Comparison of ENCODE assay signal across 12 cellular contexts in the genomic region with DNA sequence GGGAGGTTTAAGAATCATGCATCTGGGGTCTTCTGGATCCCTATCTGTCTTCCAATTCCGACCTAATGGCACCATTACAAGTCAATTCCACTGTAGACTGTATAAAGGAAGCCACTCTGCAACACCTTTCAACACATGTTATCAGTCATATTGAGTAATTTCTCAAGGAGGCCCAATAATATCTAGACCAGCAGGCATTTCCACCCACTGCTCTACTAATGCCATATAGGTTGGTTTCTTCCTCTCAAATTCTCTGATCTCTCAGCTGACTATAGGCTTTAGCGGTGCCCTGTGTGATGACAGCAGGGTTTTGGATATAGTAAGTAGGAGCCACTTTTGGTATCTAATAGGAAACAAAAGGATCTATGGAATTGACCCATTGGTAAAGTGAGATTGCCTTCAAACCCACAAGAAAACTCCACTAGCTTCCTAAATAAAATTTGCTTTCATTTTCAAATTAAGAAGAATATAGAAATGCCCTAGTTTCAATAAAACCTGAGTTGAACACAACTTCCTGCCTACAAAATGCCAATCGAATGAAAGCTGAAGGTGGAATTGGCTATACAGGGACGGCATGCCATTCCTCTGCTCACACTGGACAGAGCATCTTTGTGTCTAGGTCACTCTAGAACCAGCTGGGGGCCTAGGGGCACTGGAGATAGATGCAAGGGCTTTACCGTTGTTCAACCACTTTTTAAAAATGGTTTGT. TPM values are rescaled to one million over a fixed set of nuclear protein-coding genes. Genes with fewer than 3 reads are reported as not detected.
DNase-seq lines count a peak whose midpoint lies in the region; ATAC-seq and TF ChIP-seq lines count a peak whose summit lies in the region.
"Had no signal": no experiment of that assay in that cellular context is flagged by ENCODE, and none has a peak within 500 bp of the region (broad histone marks: within the 10 kb centered on the region; RNA-seq: fewer than 3 reads in every experiment).

No MANE protein-coding gene starts in this region.

- TF ChIP-seq CTCF in CD4-positive, alpha-beta T cell (IDR thresholded peaks at IDR 0.05), result no peak
- no peak for TF ChIP-seq CTCF in coronary artery (IDR thresholded peaks at IDR 0.05)
- no peak for TF ChIP-seq CTCF in osteoblast (IDR thresholded peaks at IDR 0.05; ENCODE audit: extremely low read depth, low read depth, low read length)

- ATAC-seq in CD4-positive, alpha-beta T cell (ENCODE audit: poor library complexity), result peak; percentile 42
- no peak for ATAC-seq in SK-N-SH treated with all-trans-retinoic acid at 6 μM for 48 hours
- ATAC-seq in GM18873 (IDR thresholded peaks at IDR 0.05; ENCODE audit: low FRiP score, unreplicated experiment), result no peak

- CTCF ChIA-PET in CD4-positive, alpha-beta T cell (lab: Charles Lee), result interaction anchor here (0.8 to 1.6 kb wide), 9 partner anchors 8 to 126 kb away, joined by 3 to 7 read pairs (median 3); a partner anchor contains a TSS

- no peaks in the 10 kb centered on the region for H3K79me2 ChIP-seq in osteoblast (ENCODE audit: insufficient read depth, low read length)

- peaks cover 3% of the 10 kb centered on the region for H3K9me3 Mint-ChIP-seq in CD4-positive, alpha-beta T cell

- no peaks in the 10 kb centered on the region for H4K20me1 ChIP-seq in osteoblast (ENCODE audit: insufficient read depth, low read length)

- DNase-seq in CD4-positive, alpha-beta T cell, result no peak
- DNase-seq in Jurkat, Clone E6-1 (ENCODE audit: low read depth, low spot score), result no peak
- DNase-seq in coronary artery (ENCODE audit: low spot score) (no peak), osteoblast (ENCODE audit: insufficient read length, low spot score, missing footprints) (no peak), NCI-H1417 (lab: John Stamatoyannopoulos, UW) (no peak), 8988T (no peak)
- DNase-seq: foreskin melanocyte; NCI-H1694 treated with DMSO at 0.1 percent for 48 hours; occipital lobe; stimulated activated CD8-positive, alpha-beta memory T cell treated with anti-CD3 and anti-CD28 coated beads, Interleukin-4, amount 100 ng/mL, for 48 hours had no signal

- peak overlapping the region; percentile 73 for H2AFZ ChIP-seq in osteoblast (ENCODE audit: low read length)

- peak overlapping the region; percentile 70 for H3K27ac ChIP-seq in CD4-positive, alpha-beta T cell (ENCODE audit: low read depth, low read length)
- H3K27ac ChIP-seq in coronary artery, result peak overlapping the region; percentile 49 to 80
- H3K27ac ChIP-seq in osteoblast (ENCODE audit: low read depth, low read length), result no peak overlapping the region

- H3K4me1 Mint-ChIP-seq in CD4-positive, alpha-beta T cell (ENCODE audit: low read depth), result peaks cover 73% of the 10 kb centered on the region

- intact Hi-C loops in CD4-positive, alpha-beta T cell (cut with DNase I, micrococcal nuclease), result loop anchor here (1.0 to 5.0 kb wide), 2 partner anchors 33 to 68 kb away; no protein-coding TSS in a partner anchor

- peak overlapping the region; percentile 16 for H3K4me2 ChIP-seq in osteoblast (ENCODE audit: insufficient read depth, low read length)

- POLR2A ChIA-PET in CD4-positive, alpha-beta T cell (lab: Charles Lee), result interaction anchor here (0.7 to 5.3 kb wide), 36 partner anchors 8 to 1223 kb away, joined by 3 to 157 read pairs (median 5); a partner anchor contains a TSS

- no peaks in the 10 kb centered on the region for H3K9me3 ChIP-seq in CD4-positive, alpha-beta T cell (ENCODE audit: control insufficient read depth, low read length)
- no peaks in the 10 kb centered on the region for H3K9me3 ChIP-seq in osteoblast (ENCODE audit: low read depth, low read length)

- H3K36me3 ChIP-seq in osteoblast (ENCODE audit: insufficient read depth, low read length), result no peaks in the 10 kb centered on the region

- no peaks in the 10 kb centered on the region for H3K27me3 Mint-ChIP-seq in CD4-positive, alpha-beta T cell

- H3K4me1 ChIP-seq in osteoblast (ENCODE audit: insufficient read depth, low read length), result peaks cover 14% of the 10 kb centered on the region

- peak overlapping the region; percentile 42 for H3K4me3 ChIP-seq in Jurkat, Clone E6-1 (ENCODE audit: low read length)
- no peak overlapping the region for H3K4me3 ChIP-seq in coronary artery
- no peak overlapping the region for H3K4me3 ChIP-seq in osteoblast (ENCODE audit: insufficient read depth, low read length)

- peak overlapping the region; percentile 97 for H3K27ac Mint-ChIP-seq in CD4-positive, alpha-beta T cell

- no peaks in the 10 kb centered on the region for H3K27me3 ChIP-seq in CD4-positive, alpha-beta T cell (ENCODE audit: control insufficient read depth, insufficient read depth, low read length)
- H3K27me3 ChIP-seq in osteoblast (ENCODE audit: insufficient read depth, low read length), result no peaks in the 10 kb centered on the region

- H3K4me3 Mint-ChIP-seq in CD4-positive, alpha-beta T cell, result peak overlapping the region; percentile 80

- H3K36me3 Mint-ChIP-seq in CD4-positive, alpha-beta T cell (ENCODE audit: low read depth), result peaks cover 3% of the 10 kb centered on the region

TF ChIP-seq in SK-N-SH treated with all-trans-retinoic acid at 6 μM for 48 hours, 23 proteins besides CTCF, POLR2A, EP300 and RAD21 (continues in another document):
- TF ChIP-seq, protein P1, sequence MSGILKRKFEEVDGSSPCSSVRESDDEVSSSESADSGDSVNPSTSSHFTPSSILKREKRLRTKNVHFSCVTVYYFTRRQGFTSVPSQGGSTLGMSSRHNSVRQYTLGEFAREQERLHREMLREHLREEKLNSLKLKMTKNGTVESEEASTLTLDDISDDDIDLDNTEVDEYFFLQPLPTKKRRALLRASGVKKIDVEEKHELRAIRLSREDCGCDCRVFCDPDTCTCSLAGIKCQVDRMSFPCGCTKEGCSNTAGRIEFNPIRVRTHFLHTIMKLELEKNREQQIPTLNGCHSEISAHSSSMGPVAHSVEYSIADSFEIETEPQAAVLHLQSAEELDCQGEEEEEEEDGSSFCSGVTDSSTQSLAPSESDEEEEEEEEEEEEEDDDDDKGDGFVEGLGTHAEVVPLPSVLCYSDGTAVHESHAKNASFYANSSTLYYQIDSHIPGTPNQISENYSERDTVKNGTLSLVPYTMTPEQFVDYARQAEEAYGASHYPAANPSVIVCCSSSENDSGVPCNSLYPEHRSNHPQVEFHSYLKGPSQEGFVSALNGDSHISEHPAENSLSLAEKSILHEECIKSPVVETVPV (CRISPR knock-in tag; IDR thresholded peaks at IDR 0.05), result no peak
- TF ChIP-seq ZNF565 (CRISPR knock-in tag; conservative IDR thresholded peaks at IDR 0.05; ENCODE audit: low read depth) (no peak), GLIS3 (CRISPR knock-in tag; IDR thresholded peaks at IDR 0.05) (no peak), OSR1 (CRISPR knock-in tag; IDR thresholded peaks at IDR 0.05) (no peak), ARNTL (CRISPR knock-in tag; IDR thresholded peaks at IDR 0.05; ENCODE audit: borderline replicate concordance, low read depth) (no peak), ZNF70 (CRISPR knock-in tag; IDR thresholded peaks at IDR 0.05) (no peak)
- TF ChIP-seq, protein P2, sequence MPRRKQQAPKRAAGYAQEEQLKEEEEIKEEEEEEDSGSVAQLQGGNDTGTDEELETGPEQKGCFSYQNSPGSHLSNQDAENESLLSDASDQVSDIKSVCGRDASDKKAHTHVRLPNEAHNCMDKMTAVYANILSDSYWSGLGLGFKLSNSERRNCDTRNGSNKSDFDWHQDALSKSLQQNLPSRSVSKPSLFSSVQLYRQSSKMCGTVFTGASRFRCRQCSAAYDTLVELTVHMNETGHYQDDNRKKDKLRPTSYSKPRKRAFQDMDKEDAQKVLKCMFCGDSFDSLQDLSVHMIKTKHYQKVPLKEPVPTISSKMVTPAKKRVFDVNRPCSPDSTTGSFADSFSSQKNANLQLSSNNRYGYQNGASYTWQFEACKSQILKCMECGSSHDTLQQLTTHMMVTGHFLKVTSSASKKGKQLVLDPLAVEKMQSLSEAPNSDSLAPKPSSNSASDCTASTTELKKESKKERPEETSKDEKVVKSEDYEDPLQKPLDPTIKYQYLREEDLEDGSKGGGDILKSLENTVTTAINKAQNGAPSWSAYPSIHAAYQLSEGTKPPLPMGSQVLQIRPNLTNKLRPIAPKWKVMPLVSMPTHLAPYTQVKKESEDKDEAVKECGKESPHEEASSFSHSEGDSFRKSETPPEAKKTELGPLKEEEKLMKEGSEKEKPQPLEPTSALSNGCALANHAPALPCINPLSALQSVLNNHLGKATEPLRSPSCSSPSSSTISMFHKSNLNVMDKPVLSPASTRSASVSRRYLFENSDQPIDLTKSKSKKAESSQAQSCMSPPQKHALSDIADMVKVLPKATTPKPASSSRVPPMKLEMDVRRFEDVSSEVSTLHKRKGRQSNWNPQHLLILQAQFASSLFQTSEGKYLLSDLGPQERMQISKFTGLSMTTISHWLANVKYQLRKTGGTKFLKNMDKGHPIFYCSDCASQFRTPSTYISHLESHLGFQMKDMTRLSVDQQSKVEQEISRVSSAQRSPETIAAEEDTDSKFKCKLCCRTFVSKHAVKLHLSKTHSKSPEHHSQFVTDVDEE (CRISPR knock-in tag; IDR thresholded peaks at IDR 0.05), result no peak
- TF ChIP-seq, protein P3, sequence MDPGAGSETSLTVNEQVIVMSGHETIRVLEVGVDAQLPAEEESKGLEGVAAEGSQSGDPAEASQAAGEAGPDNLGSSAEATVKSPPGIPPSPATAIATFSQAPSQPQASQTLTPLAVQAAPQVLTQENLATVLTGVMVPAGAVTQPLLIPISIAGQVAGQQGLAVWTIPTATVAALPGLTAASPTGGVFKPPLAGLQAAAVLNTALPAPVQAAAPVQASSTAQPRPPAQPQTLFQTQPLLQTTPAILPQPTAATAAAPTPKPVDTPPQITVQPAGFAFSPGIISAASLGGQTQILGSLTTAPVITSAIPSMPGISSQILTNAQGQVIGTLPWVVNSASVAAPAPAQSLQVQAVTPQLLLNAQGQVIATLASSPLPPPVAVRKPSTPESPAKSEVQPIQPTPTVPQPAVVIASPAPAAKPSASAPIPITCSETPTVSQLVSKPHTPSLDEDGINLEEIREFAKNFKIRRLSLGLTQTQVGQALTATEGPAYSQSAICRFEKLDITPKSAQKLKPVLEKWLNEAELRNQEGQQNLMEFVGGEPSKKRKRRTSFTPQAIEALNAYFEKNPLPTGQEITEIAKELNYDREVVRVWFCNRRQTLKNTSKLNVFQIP (CRISPR knock-in tag; IDR thresholded peaks at IDR 0.05; ENCODE audit: borderline replicate concordance, low read depth), result no peak
- TF ChIP-seq, protein P4, sequence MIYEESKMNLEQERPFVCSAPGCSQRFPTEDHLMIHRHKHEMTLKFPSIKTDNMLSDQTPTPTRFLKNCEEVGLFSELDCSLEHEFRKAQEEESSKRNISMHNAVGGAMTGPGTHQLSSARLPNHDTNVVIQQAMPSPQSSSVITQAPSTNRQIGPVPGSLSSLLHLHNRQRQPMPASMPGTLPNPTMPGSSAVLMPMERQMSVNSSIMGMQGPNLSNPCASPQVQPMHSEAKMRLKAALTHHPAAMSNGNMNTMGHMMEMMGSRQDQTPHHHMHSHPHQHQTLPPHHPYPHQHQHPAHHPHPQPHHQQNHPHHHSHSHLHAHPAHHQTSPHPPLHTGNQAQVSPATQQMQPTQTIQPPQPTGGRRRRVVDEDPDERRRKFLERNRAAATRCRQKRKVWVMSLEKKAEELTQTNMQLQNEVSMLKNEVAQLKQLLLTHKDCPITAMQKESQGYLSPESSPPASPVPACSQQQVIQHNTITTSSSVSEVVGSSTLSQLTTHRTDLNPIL (CRISPR knock-in tag; IDR thresholded peaks at IDR 0.05; ENCODE audit: low read depth), result no peak

RNA-seq across cellular contexts. Expression of a gene that starts 12.3 kb away (rescaled TPM):
- 100 to 1,000 TPM; 305 to 323 TPM for total RNA-seq in CD4-positive, alpha-beta T cell
- 203 TPM for polyA plus RNA-seq in Jurkat, Clone E6-1 (2012; ENCODE audit: insufficient read depth, insufficient read length)
- total RNA-seq in osteoblast, result 168 and 176 TPM in 2 replicates
